Comparison of ENCODE assay signal across 24 cellular contexts in the genomic region with DNA sequence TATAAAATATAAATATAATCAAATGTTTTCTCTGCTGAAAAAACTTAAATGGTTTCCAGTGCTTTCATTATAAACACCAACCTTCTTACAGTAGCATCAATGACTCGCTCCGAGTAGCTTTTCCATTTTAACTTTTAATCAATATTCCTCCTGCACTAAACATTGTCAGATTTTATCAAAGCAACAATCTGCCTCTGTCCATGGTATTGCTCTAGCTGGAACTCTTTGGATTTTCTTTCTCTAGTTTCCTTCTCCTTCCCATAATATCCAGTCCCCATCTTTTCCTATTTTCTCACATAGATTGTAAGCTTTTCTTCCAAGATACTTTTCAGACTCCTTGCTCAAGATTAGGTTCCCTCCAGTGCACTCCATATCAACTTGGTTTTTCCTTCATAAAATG.
A peak's percentile ranks its signal among the peaks of the same experiment; 100 is the strongest.
DNase-seq lines count a peak whose midpoint lies in the region; ATAC-seq, FAIRE-seq and TF ChIP-seq lines count a peak whose summit lies in the region.
"Had no signal": no experiment of that assay in that cellular context is flagged by ENCODE, and none has a peak within 500 bp of the region (broad histone marks: within the 10 kb centered on the region; RNA-seq: fewer than 3 reads in every experiment).

No MANE protein-coding gene starts in this region.

- POLR2A ChIA-PET in A549 (lab: Yijun Ruan, JAX) (no interaction called here), GM12878 (lab: Charles Lee) (no interaction called here)

- RAD21 ChIA-PET in GM12878 (lab: Charles Lee; ENCODE audit: unreplicated experiment) = no interaction called here

- TF ChIP-seq EP300 in A549 (IDR thresholded peaks at IDR 0.05) (no peak), GM12878 (IDR thresholded peaks at IDR 0.05; ENCODE audit: borderline replicate concordance in 1 of 2, control insufficient read depth in 1 of 2, low read depth in 2 of 2, low read length in 2 of 2) (no peak)

- H2AFZ ChIP-seq in GM23338 (no peak overlapping the region), OCI-LY3 (ENCODE audit: low read depth, low read length) (no peak overlapping the region), GM12878 (ENCODE audit: control insufficient read depth, low read depth, low read length) (no peak overlapping the region)

- H3K36me3 ChIP-seq in GM23338 (ENCODE audit: insufficient read depth) = no peaks in the 10 kb centered on the region
- no peaks in the 10 kb centered on the region for H3K36me3 ChIP-seq in OCI-LY3 (replicated peaks; ENCODE audit: low read depth, low read length)
- H3K36me3 ChIP-seq in GM12878 (ENCODE audit: control insufficient read depth in 2 of 2, insufficient read depth in 2 of 2, low read length in 1 of 2) = no peaks in the 10 kb centered on the region
- no peaks in the 10 kb centered on the region for H3K36me3 ChIP-seq in MG63
- H3K36me3 ChIP-seq: BE2C; BLaER1 treated with 17β-estradiol and CSF1 and Interleukin-3, amounts not matched to agents 10 nM and 100 nM; HAP-1 had no signal

- H3K9me3 ChIP-seq in A549 = no peaks in the 10 kb centered on the region
- H3K9me3 ChIP-seq in OCI-LY3 (ENCODE audit: insufficient read depth, low read length) = no peaks in the 10 kb centered on the region
- H3K9me3 ChIP-seq in GM12878 (replicated peaks; ENCODE audit: control insufficient read depth, insufficient read depth, low read length) = no peaks in the 10 kb centered on the region
- no peaks in the 10 kb centered on the region for H3K9me3 ChIP-seq in MG63
- H3K9me3 ChIP-seq: BE2C; BLaER1 treated with 17β-estradiol and CSF1 and Interleukin-3, amounts not matched to agents 10 nM and 100 nM; HAP-1 had no signal

- H3K27me3 ChIP-seq in GM23338 (ENCODE audit: insufficient read depth) (no peaks in the 10 kb centered on the region), OCI-LY3 (ENCODE audit: low read depth, low read length) (no peaks in the 10 kb centered on the region), GM12878 (replicated peaks in 1 of 2; ENCODE audit: control insufficient read depth in 2 of 2, insufficient read depth in 2 of 2, low read length in 1 of 2) (no peaks in the 10 kb centered on the region), MG63 (no peaks in the 10 kb centered on the region)
- H3K27me3 ChIP-seq: BE2C; BLaER1 treated with 17β-estradiol and CSF1 and Interleukin-3, amounts not matched to agents 10 nM and 100 nM had no signal

- 15% methylated on average over 2 of the region's 2 CpGs for WGBS in A549 (ENCODE audit: missing lambda C conversion rate)
- WGBS in GM12878 (ENCODE audit: insufficient coverage, insufficient replicate concordance, low lambda C conversion rate, missing lambda C conversion rate) = 78% methylated on average over 2 of the region's 2 CpGs

- H3K4me1 ChIP-seq in A549 (no peaks in the 10 kb centered on the region), GM23338 (ENCODE audit: insufficient read depth) (no peaks in the 10 kb centered on the region), OCI-LY3 (ENCODE audit: low read length) (peaks cover 17% of the 10 kb centered on the region), GM12878 (ENCODE audit: control insufficient read depth, insufficient read depth, low read length) (no peaks in the 10 kb centered on the region)
- H3K4me1 ChIP-seq: BE2C; BLaER1 treated with 17β-estradiol and CSF1 and Interleukin-3, amounts not matched to agents 10 nM and 100 nM; HAP-1 had no signal

- intact Hi-C loops in GM12878 (cut with micrococcal nuclease; ENCODE audit: unreplicated experiment) = no loop called here

- FAIRE-seq in A549 (lab: Jason Lieb, UNC) (no peak), GM12878 (lab: Jason Lieb, UNC) (no peak)
- FAIRE-seq: D721Med, GM12891, GM18507, H54 had no signal

- H3K36me3 Mint-ChIP-seq in GM23338 (ENCODE audit: low read depth) = no peaks in the 10 kb centered on the region; the same call in 2 of the 3 replicates
- H3K36me3 Mint-ChIP-seq: CD14-positive monocyte; CD8-positive, alpha-beta memory T cell had no signal

- TF ChIP-seq POLR2A in A549 (IDR thresholded peaks at IDR 0.05; ENCODE audit: low read length) (no peak), GM12878 (IDR thresholded peaks at IDR 0.05; ENCODE audit: low read depth, low read length) (no peak)

- H3K9me2 ChIP-seq in GM23338 (ENCODE audit: insufficient read depth) = no peaks in the 10 kb centered on the region

- no peak overlapping the region for H3K4me3 Mint-ChIP-seq in GM23338
- H3K4me3 Mint-ChIP-seq: CD14-positive monocyte; CD4-positive, alpha-beta T cell; CD8-positive, alpha-beta memory T cell had no signal

- CTCF ChIA-PET in A549 (lab: Yijun Ruan, JAX) (no interaction called here), GM12878 (lab: Yijun Ruan, JAX) (no interaction called here)

- H3K4me1 Mint-ChIP-seq in GM23338 = peaks cover 3% of the 10 kb centered on the region; the same call in 2 of the 3 replicates
- H3K4me1 Mint-ChIP-seq: CD14-positive monocyte; CD8-positive, alpha-beta memory T cell had no signal

- no peaks in the 10 kb centered on the region for H3F3A ChIP-seq in GM23338 (replicated peaks; ENCODE audit: low read depth)

- H3K4me3 ChIP-seq in A549 (no peak overlapping the region), GM23338 (no peak overlapping the region), OCI-LY3 (ENCODE audit: low read length) (peak overlapping the region; percentile 29), GM12878 (no peak overlapping the region), MG63 (no peak overlapping the region)
- H3K4me3 ChIP-seq: BLaER1 treated with 17β-estradiol and CSF1 and Interleukin-3, amounts not matched to agents 10 nM and 100 nM; HAP-1 had no signal

- H4K20me1 ChIP-seq in GM23338 (replicated peaks; ENCODE audit: insufficient read depth) (no peaks in the 10 kb centered on the region), OCI-LY3 (ENCODE audit: insufficient read depth, low read length) (no peaks in the 10 kb centered on the region), GM12878 (ENCODE audit: control insufficient read depth, insufficient read depth) (no peaks in the 10 kb centered on the region)
- H4K20me1 ChIP-seq: BLaER1 treated with 17β-estradiol and CSF1 and Interleukin-3, amounts not matched to agents 10 nM and 100 nM had no signal

- H3K9ac ChIP-seq in OCI-LY3 (ENCODE audit: low read length) (no peak overlapping the region), GM12878 (ENCODE audit: control insufficient read depth, insufficient read depth, low read length) (no peak overlapping the region)
- H3K9ac ChIP-seq: BLaER1 treated with 17β-estradiol and CSF1 and Interleukin-3, amounts not matched to agents 10 nM and 100 nM had no signal

- no peak for ATAC-seq in A549
- no peak for ATAC-seq in GM23338
- ATAC-seq in GM12878 = no peak

- in situ Hi-C loops in GM12878 (cut with MboI) = no loop called here

- TF ChIP-seq RAD21 in A549 (conservative IDR thresholded peaks at IDR 0.05 in 1 of 2, IDR thresholded peaks at IDR 0.05 in 1 of 2) (no peak), GM12878 (IDR thresholded peaks at IDR 0.05; ENCODE audit: insufficient read depth, low read depth, low read length) (no peak)

- no TSS peak for BruUV-seq in GM12878 (replicated peaks; lab: Mats Ljungman, UMichigan)

- SMC1A ChIA-PET in GM12878 (lab: Charles Lee; ENCODE audit: uncharacterized antibody, unreplicated experiment) = no interaction called here

- no peaks in the 10 kb centered on the region for H3K27me3 Mint-ChIP-seq in GM23338 (ENCODE audit: insufficient read depth, low read depth, poor library complexity)
- H3K27me3 Mint-ChIP-seq: CD4-positive, alpha-beta T cell; CD8-positive, alpha-beta memory T cell had no signal

- DNase-seq in A549 (ENCODE audit: low read depth in 1 of 2, low spot score in 1 of 2) (no peak), GM23338 (ENCODE audit: low spot score) (no peak), GM12878 (ENCODE audit: low read depth, low spot score) (no peak), KG1 (lab: John Stamatoyannopoulos, UW) (no peak), MG63 (no peak), NCI-H2081 treated with DMSO at 0.1 percent for 48 hours (lab: John Stamatoyannopoulos, UW) (no peak), AG08395 (ENCODE audit: low spot score) (no peak)
- DNase-seq: AML-193; BE2C; CD4-positive, alpha-beta T cell; CD8-positive, alpha-beta memory T cell; DMS 273 treated with DMSO at 0.1 percent for 48 hours; DMS79; EL; GDM1; GOT3 had no signal

- no peak overlapping the region for H3K27ac Mint-ChIP-seq in GM23338
- H3K27ac Mint-ChIP-seq: CD14-positive monocyte; CD4-positive, alpha-beta T cell; CD8-positive, alpha-beta memory T cell had no signal

- no peaks in the 10 kb centered on the region for H3K79me2 ChIP-seq in GM23338 (replicated peaks; ENCODE audit: insufficient read depth)
- no peaks in the 10 kb centered on the region for H3K79me2 ChIP-seq in OCI-LY3 (ENCODE audit: low read length)
- H3K79me2 ChIP-seq in GM12878 (ENCODE audit: control insufficient read depth, insufficient read depth, low read length) = no peaks in the 10 kb centered on the region

- H3K9me3 Mint-ChIP-seq in GM23338 = no peaks in the 10 kb centered on the region; the same call in 2 of the 3 replicates

- no peak overlapping the region for H3K27ac ChIP-seq in A549
- no peak overlapping the region for H3K27ac ChIP-seq in GM23338 (ENCODE audit: low read depth)
- no peak overlapping the region for H3K27ac ChIP-seq in OCI-LY3 (ENCODE audit: low read length)
- H3K27ac ChIP-seq in GM12878 (ENCODE audit: control insufficient read depth, insufficient read depth) = no peak overlapping the region
- H3K27ac ChIP-seq: BLaER1 treated with 17β-estradiol and CSF1 and Interleukin-3, amounts not matched to agents 10 nM and 100 nM had no signal

- H3K4me2 ChIP-seq in A549 = no peak overlapping the region
- no peak overlapping the region for H3K4me2 ChIP-seq in GM23338
- peak overlapping the region; percentile 60 for H3K4me2 ChIP-seq in OCI-LY3 (ENCODE audit: low read length)
- no peak overlapping the region for H3K4me2 ChIP-seq in GM12878 (ENCODE audit: control insufficient read depth, insufficient read depth)
- H3K4me2 ChIP-seq: BLaER1 treated with 17β-estradiol and CSF1 and Interleukin-3, amounts not matched to agents 10 nM and 100 nM had no signal

- no peak for TF ChIP-seq CTCF in A549 (IDR thresholded peaks at IDR 0.05)
- no peak for TF ChIP-seq CTCF in GM23338 (conservative IDR thresholded peaks at IDR 0.05; ENCODE audit: low read depth in 2 of 2)
- TF ChIP-seq CTCF in OCI-LY3 (IDR thresholded peaks at IDR 0.05; ENCODE audit: low read depth, low read length) = no peak
- no peak for TF ChIP-seq CTCF in GM12878 (IDR thresholded peaks at IDR 0.05 in 2 of 3, conservative IDR thresholded peaks at IDR 0.05 in 1 of 3; ENCODE audit: control insufficient read depth in 2 of 3, extremely low read depth in 1 of 3, insufficient read depth in 1 of 3, low read depth in 3 of 3, low read length in 3 of 3)

TF ChIP-seq in GM12878, 131 proteins besides CTCF, POLR2A, EP300 and RAD21 (continues in another document):
- TF ChIP-seq, protein P1, sequence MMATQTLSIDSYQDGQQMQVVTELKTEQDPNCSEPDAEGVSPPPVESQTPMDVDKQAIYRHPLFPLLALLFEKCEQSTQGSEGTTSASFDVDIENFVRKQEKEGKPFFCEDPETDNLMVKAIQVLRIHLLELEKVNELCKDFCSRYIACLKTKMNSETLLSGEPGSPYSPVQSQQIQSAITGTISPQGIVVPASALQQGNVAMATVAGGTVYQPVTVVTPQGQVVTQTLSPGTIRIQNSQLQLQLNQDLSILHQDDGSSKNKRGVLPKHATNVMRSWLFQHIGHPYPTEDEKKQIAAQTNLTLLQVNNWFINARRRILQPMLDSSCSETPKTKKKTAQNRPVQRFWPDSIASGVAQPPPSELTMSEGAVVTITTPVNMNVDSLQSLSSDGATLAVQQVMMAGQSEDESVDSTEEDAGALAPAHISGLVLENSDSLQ (IDR thresholded peaks at IDR 0.05) = no peak
